1 cellular context compared by ENCODE assay signal in genomic region chr19:53824134-53824611, GRCh38.
TF ChIP-seq lines count a peak whose summit lies in the region.

Gene NLRP12 (minus strand): TSS chr19:53824314. CDS start chr19:53824174, 140 bp downstream.

TF ChIP-seq in HepG2, 621 proteins besides CTCF, POLR2A, EP300 and RAD21 (continued from another document):
- TF ChIP-seq DBP (CRISPR knock-in tag; IDR thresholded peaks at IDR 0.05; ENCODE audit: not compliant biosample characterization) (no peak), ZNF335 (CRISPR knock-in tag; IDR thresholded peaks at IDR 0.05) (no peak), HOXA3 (CRISPR knock-in tag; IDR thresholded peaks at IDR 0.05) (no peak)
